In the genomic region with DNA sequence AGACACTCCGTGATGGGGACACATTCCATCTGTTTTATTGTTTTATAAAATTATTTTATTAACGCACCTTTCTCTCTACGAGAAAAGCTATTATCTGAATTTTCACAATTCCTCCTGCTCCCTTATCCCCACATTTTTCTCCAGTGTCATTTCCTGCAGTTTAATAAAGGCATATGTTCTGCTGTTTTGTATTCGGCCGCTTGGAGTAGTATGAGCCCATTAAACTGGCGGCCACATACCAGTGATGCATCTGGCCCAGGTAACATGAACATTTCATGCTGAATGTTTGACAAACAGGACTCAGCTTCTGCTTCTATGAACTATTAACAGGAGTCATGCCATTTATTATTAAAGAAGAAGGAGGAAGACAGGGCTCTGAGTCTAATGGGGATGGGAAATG, we compare ENCODE assay signal across 17 cellular contexts.
DNase-seq lines count a peak whose midpoint lies in the region; ATAC-seq and TF ChIP-seq lines count a peak whose summit lies in the region.
"Had no signal": no experiment of that assay in that cellular context is flagged by ENCODE, and none has a peak within 500 bp of the region (broad histone marks: within the 10 kb centered on the region; RNA-seq: fewer than 3 reads in every experiment).

No MANE protein-coding gene starts in this region.

- ATAC-seq in SK-N-SH treated with all-trans-retinoic acid at 6 μM for 48 hours, result 0 out of 3 replicates have a peak, but pooled peaks have one; percentile 46
- ATAC-seq in Panc1, result no peak

- no peaks in the 10 kb centered on the region for H3K4me1 ChIP-seq in SK-N-SH (ENCODE audit: control insufficient read depth in 1 of 2, insufficient read depth in 2 of 2, low read depth in 1 of 2, low read length in 1 of 2)
- peaks cover 31% of the 10 kb centered on the region for H3K4me1 ChIP-seq in BLaER1
- no peaks in the 10 kb centered on the region for H3K4me1 ChIP-seq in HUES48 (ENCODE audit: control insufficient read depth, insufficient read depth, low read length)
- H3K4me1 ChIP-seq in Panc1 (ENCODE audit: control insufficient read depth, insufficient read depth, low read length), result no peaks in the 10 kb centered on the region
- H3K4me1 ChIP-seq: SJCRH30 had no signal

- peaks cover 9% of the 10 kb centered on the region; the same call in 1 of the 2 replicates for H3K27me3 ChIP-seq in SK-N-SH (ENCODE audit: insufficient read depth)
- no peaks in the 10 kb centered on the region for H3K27me3 ChIP-seq in BLaER1
- H3K27me3 ChIP-seq in HUES48 (ENCODE audit: control insufficient read depth, insufficient read depth, low read length), result no peaks in the 10 kb centered on the region
- no peaks in the 10 kb centered on the region; the same call in none of the 2 replicates for H3K27me3 ChIP-seq in Panc1 (ENCODE audit: control insufficient read depth, insufficient read depth, low read length)

- H3K4me3 ChIP-seq in SK-N-SH (ENCODE audit: low read depth in 2 of 2, low read length in 1 of 2) (no peak overlapping the region), BLaER1 (no peak overlapping the region), HUES48 (ENCODE audit: low read depth, low read length) (peak overlapping the region; percentile 13; the same call in 1 of the 2 replicates), Panc1 (ENCODE audit: low read depth in 2 of 2, low read length in 2 of 2) (no peak overlapping the region)
- H3K4me3 ChIP-seq: SJCRH30 had no signal

- H3K36me3 ChIP-seq in SK-N-SH (replicated peaks in 1 of 2; ENCODE audit: control insufficient read depth in 1 of 2, insufficient read depth in 2 of 2, low read length in 1 of 2) (no peaks in the 10 kb centered on the region), BLaER1 (no peaks in the 10 kb centered on the region), HUES48 (ENCODE audit: control insufficient read depth, insufficient read depth, low read length) (no peaks in the 10 kb centered on the region), Panc1 (ENCODE audit: control insufficient read depth, insufficient read depth, low read length) (no peaks in the 10 kb centered on the region)
- H3K36me3 ChIP-seq: SJCRH30 had no signal

- in situ Hi-C loops in Panc1 (cut with HindIII; ENCODE audit: low pct_unique_long_range_greater_than_20kb, low sequenced_read_pairs), result no loop called here

- CTCF ChIA-PET in SK-N-SH (lab: Yijun Ruan, JAX) (interaction anchor here (1.2 to 1.7 kb wide), 2 partner anchors 7 to 18 kb away, joined by 3 to 6 read pairs; no protein-coding TSS in a partner anchor), Panc1 (lab: Charles Lee) (no interaction called here)

- intact Hi-C loops in Panc1 (cut with micrococcal nuclease; ENCODE audit: unreplicated experiment), result no loop called here

- POLR2A ChIA-PET in SK-N-SH (lab: Yijun Ruan, JAX), result no interaction called here
- POLR2A ChIA-PET in Panc1 (lab: Charles Lee), result no interaction called here

- H3K79me2 ChIP-seq in SK-N-SH (ENCODE audit: insufficient read depth), result no peaks in the 10 kb centered on the region

- H4K20me1 ChIP-seq in SK-N-SH (ENCODE audit: insufficient read depth) (no peaks in the 10 kb centered on the region), BLaER1 (no peaks in the 10 kb centered on the region)

- no peak overlapping the region for H3K9ac ChIP-seq in SK-N-SH
- H3K9ac ChIP-seq in BLaER1, result no peak overlapping the region
- H3K9ac ChIP-seq in HUES48 (ENCODE audit: low read depth, low read length), result no peak overlapping the region

- TF ChIP-seq RAD21 in SK-N-SH (IDR thresholded peaks at IDR 0.05; ENCODE audit: low read length), result no peak

- 2% methylated on average over 6 of the region's 6 CpGs for WGBS in SK-N-SH (ENCODE audit: low lambda C conversion rate)

- H3K4me2 ChIP-seq in SK-N-SH (no peak overlapping the region), BLaER1 (peak overlapping the region; percentile 30)

- H2AFZ ChIP-seq in SK-N-SH (ENCODE audit: low read depth), result no peak overlapping the region

- no TSS peak for BruUV-seq in Panc1 (replicated peaks; lab: Mats Ljungman, UMichigan)

- TF ChIP-seq CTCF in SK-N-SH (IDR thresholded peaks at IDR 0.05), result no peak; the same call in 1 of the 2 replicates
- peak; percentile 41; the same call in 1 of the 2 replicates for TF ChIP-seq CTCF in Panc1 (IDR thresholded peaks at IDR 0.05)

- no peak for DNase-seq in SK-N-SH
- DNase-seq in Panc1 (ENCODE audit: low read depth, low spot score), result no peak
- no peak for DNase-seq in HuH-7 (ENCODE audit: low spot score)
- no peak for DNase-seq in CD1c-positive myeloid dendritic cell (ENCODE audit: extremely low spot score)
- DNase-seq: CD8-positive, alpha-beta memory T cell; DMS79; H7; KG1; NCI-H1417; NCI-H1694 treated with DMSO at 0.1 percent for 48 hours; NCI-H2081 treated with DMSO at 0.1 percent for 48 hours; NCI-H69; SJCRH30; T-helper 9 cell had no signal

- no peaks in the 10 kb centered on the region for H3K9me2 ChIP-seq in SK-N-SH

- no peaks in the 10 kb centered on the region for H3K9me3 ChIP-seq in SK-N-SH
- no peaks in the 10 kb centered on the region for H3K9me3 ChIP-seq in BLaER1
- H3K9me3 ChIP-seq in HUES48 (ENCODE audit: control insufficient read depth, insufficient read depth, low read length), result peaks cover 92% of the 10 kb centered on the region
- no peaks in the 10 kb centered on the region for H3K9me3 ChIP-seq in Panc1 (ENCODE audit: control insufficient read depth, insufficient read depth, low read depth, low read length)
- H3K9me3 ChIP-seq: SJCRH30 had no signal

- no peak overlapping the region for H3K27ac ChIP-seq in SK-N-SH (ENCODE audit: low read depth in 2 of 2, low read length in 1 of 2)
- no peak overlapping the region for H3K27ac ChIP-seq in BLaER1
- H3K27ac ChIP-seq in HUES48 (ENCODE audit: low read depth, low read length), result no peak overlapping the region
- H3K27ac ChIP-seq in Panc1 (ENCODE audit: low read length), result no peak overlapping the region
- H3K27ac ChIP-seq: SJCRH30 had no signal

- H3F3A ChIP-seq in SK-N-SH (replicated peaks; ENCODE audit: insufficient read depth), result no peaks in the 10 kb centered on the region

- no peak for TF ChIP-seq EP300 in SK-N-SH (IDR thresholded peaks at IDR 0.05; ENCODE audit: borderline replicate concordance in 1 of 2, low read depth in 1 of 2, low read length in 1 of 2)

TF ChIP-seq in SK-N-SH treated with all-trans-retinoic acid at 6 μM for 48 hours, 23 proteins besides CTCF, POLR2A, EP300 and RAD21 (continues in another document):
- TF ChIP-seq ZNF70 (CRISPR knock-in tag; IDR thresholded peaks at IDR 0.05), result no peak
- TF ChIP-seq ZFP3 (CRISPR knock-in tag; IDR thresholded peaks at IDR 0.05), result no peak
- no peak for TF ChIP-seq SNAI2 (CRISPR knock-in tag; IDR thresholded peaks at IDR 0.05)
- TF ChIP-seq PPARA (CRISPR knock-in tag; IDR thresholded peaks at IDR 0.05; ENCODE audit: borderline replicate concordance), result no peak
- TF ChIP-seq ARNTL (CRISPR knock-in tag; IDR thresholded peaks at IDR 0.05; ENCODE audit: borderline replicate concordance, low read depth), result no peak
- TF ChIP-seq CSDC2 (CRISPR knock-in tag; IDR thresholded peaks at IDR 0.05), result no peak
- TF ChIP-seq OSR1 (CRISPR knock-in tag; IDR thresholded peaks at IDR 0.05), result no peak
- no peak for TF ChIP-seq ZNF8 (CRISPR knock-in tag; IDR thresholded peaks at IDR 0.05)

TF ChIP-seq in SK-N-SH, 30 proteins besides CTCF, POLR2A, EP300 and RAD21:
- TF ChIP-seq FOSL2 (IDR thresholded peaks at IDR 0.05; ENCODE audit: borderline replicate concordance, low read depth) (no peak), MXI1 (IDR thresholded peaks at IDR 0.05; ENCODE audit: low read depth, low read length) (no peak), FOXJ3 (CRISPR knock-in tag; IDR thresholded peaks at IDR 0.05) (no peak), RXRA (IDR thresholded peaks at IDR 0.05; ENCODE audit: borderline replicate concordance, low read depth) (no peak), RFX5 (IDR thresholded peaks at IDR 0.05; ENCODE audit: low read length) (no peak), FOXM1 (IDR thresholded peaks at IDR 0.05; ENCODE audit: low read depth) (no peak), JUND (IDR thresholded peaks at IDR 0.05) (no peak), RCOR1 (IDR thresholded peaks at IDR 0.05; ENCODE audit: low read length) (no peak), ELF1 (IDR thresholded peaks at IDR 0.05) (no peak), YY1 (IDR thresholded peaks at IDR 0.05; ENCODE audit: low read depth) (no peak)
- TF ChIP-seq, protein P1, sequence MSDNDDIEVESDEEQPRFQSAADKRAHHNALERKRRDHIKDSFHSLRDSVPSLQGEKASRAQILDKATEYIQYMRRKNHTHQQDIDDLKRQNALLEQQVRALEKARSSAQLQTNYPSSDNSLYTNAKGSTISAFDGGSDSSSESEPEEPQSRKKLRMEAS (IDR thresholded peaks at IDR 0.05; ENCODE audit: low read depth), result no peak
- TF ChIP-seq, protein P2, sequence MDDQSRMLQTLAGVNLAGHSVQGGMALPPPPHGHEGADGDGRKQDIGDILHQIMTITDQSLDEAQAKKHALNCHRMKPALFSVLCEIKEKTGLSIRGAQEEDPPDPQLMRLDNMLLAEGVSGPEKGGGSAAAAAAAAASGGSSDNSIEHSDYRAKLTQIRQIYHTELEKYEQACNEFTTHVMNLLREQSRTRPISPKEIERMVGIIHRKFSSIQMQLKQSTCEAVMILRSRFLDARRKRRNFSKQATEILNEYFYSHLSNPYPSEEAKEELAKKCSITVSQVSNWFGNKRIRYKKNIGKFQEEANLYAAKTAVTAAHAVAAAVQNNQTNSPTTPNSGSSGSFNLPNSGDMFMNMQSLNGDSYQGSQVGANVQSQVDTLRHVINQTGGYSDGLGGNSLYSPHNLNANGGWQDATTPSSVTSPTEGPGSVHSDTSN (IDR thresholded peaks at IDR 0.05), result no peak
